18 cellular contexts compared by ENCODE assay signal in the genomic region with DNA sequence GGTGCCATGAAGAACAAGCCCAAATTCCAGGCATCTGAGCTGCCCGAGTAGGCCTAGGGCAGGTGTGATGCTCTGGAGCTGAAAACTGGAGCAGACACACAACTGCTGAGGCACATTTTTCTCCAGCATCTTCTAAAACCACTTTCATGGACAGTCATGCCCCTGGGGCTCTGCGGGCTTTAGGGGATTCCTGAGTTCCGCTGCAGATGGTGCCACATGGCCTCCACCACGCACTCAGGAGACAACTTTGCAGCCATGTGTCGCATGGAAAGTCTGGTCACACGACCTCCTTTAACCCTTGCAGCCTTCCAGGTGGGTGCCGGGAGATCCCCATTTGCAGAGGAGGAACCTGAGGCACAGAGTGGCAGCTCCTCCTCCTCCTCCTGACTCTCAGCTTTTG.
"Had no signal": no experiment of that assay in that cellular context is flagged by ENCODE, and none has a peak within 500 bp of the region (broad histone marks: within the 10 kb centered on the region; RNA-seq: fewer than 3 reads in every experiment).

No MANE protein-coding gene starts in this region.

- DNase-seq: effector CD4-positive, alpha-beta T cell; endodermal cell; erythroblast; foreskin melanocyte; hypothalamus; kidney glomerular epithelial cell; naive thymus-derived CD8-positive, alpha-beta T cell; ovary; stimulated activated CD4-positive, alpha-beta T cell treated with anti-CD3 and anti-CD28 coated beads, Interleukin-4, amount 100 ng/mL, for 1 hour; stimulated activated CD8-positive, alpha-beta memory T cell treated with anti-CD3 and anti-CD28 coated beads, Interleukin-4, amount 100 ng/mL, for 48 hours; stimulated activated naive CD8-positive, alpha-beta T cell treated with anti-CD3 and anti-CD28 coated beads, Interleukin-15, amount 100 ng/mL, for 72 hours; transverse colon had no signal

- H3K27ac ChIP-seq: coronary artery, heart left ventricle, ovary, thoracic aorta, transverse colon had no signal

- H3K9me3 ChIP-seq: heart left ventricle, mucosa of descending colon, ovary, thoracic aorta, transverse colon had no signal

- H3K4me3 ChIP-seq: coronary artery, heart left ventricle, mucosa of descending colon, ovary, thoracic aorta, transverse colon had no signal

- H3K27me3 Mint-ChIP-seq: stimulated activated naive CD8-positive, alpha-beta T cell treated with anti-CD3 and anti-CD28 coated beads, Interleukin-15, amount 100 ng/mL, for 72 hours had no signal

- H3K27ac Mint-ChIP-seq: endodermal cell; naive thymus-derived CD8-positive, alpha-beta T cell; stimulated activated effector memory CD8-positive, alpha-beta T cell treated with anti-CD3 and anti-CD28 coated beads, Interleukin-12 subunit alpha, Interleukin-12 subunit beta, amount 100 ng/mL, for 72 hours; stimulated activated naive CD8-positive, alpha-beta T cell treated with anti-CD3 and anti-CD28 coated beads, Interleukin-15, amount 100 ng/mL, for 72 hours had no signal

- H3K9me3 Mint-ChIP-seq: endodermal cell; naive thymus-derived CD8-positive, alpha-beta T cell; stimulated activated effector memory CD8-positive, alpha-beta T cell treated with anti-CD3 and anti-CD28 coated beads, Interleukin-12 subunit alpha, Interleukin-12 subunit beta, amount 100 ng/mL, for 72 hours; stimulated activated naive CD8-positive, alpha-beta T cell treated with anti-CD3 and anti-CD28 coated beads, Interleukin-15, amount 100 ng/mL, for 72 hours had no signal

- H3K36me3 Mint-ChIP-seq: naive thymus-derived CD8-positive, alpha-beta T cell; stimulated activated effector memory CD8-positive, alpha-beta T cell treated with anti-CD3 and anti-CD28 coated beads, Interleukin-12 subunit alpha, Interleukin-12 subunit beta, amount 100 ng/mL, for 72 hours had no signal

- H3K4me3 Mint-ChIP-seq: endodermal cell; naive thymus-derived CD8-positive, alpha-beta T cell; stimulated activated effector memory CD8-positive, alpha-beta T cell treated with anti-CD3 and anti-CD28 coated beads, Interleukin-12 subunit alpha, Interleukin-12 subunit beta, amount 100 ng/mL, for 72 hours; stimulated activated naive CD8-positive, alpha-beta T cell treated with anti-CD3 and anti-CD28 coated beads, Interleukin-15, amount 100 ng/mL, for 72 hours had no signal

- H3K27me3 ChIP-seq: heart left ventricle, ovary, transverse colon had no signal

- H3K4me1 Mint-ChIP-seq: endodermal cell; stimulated activated effector memory CD8-positive, alpha-beta T cell treated with anti-CD3 and anti-CD28 coated beads, Interleukin-12 subunit alpha, Interleukin-12 subunit beta, amount 100 ng/mL, for 72 hours; stimulated activated naive CD8-positive, alpha-beta T cell treated with anti-CD3 and anti-CD28 coated beads, Interleukin-15, amount 100 ng/mL, for 72 hours had no signal

- H3K36me3 ChIP-seq: heart left ventricle, ovary, thoracic aorta, transverse colon had no signal

- ATAC-seq: heart left ventricle; mucosa of descending colon; naive thymus-derived CD8-positive, alpha-beta T cell; right cardiac atrium; stimulated activated effector memory CD8-positive, alpha-beta T cell treated with anti-CD3 and anti-CD28 coated beads, Interleukin-12 subunit alpha, Interleukin-12 subunit beta, amount 100 ng/mL, for 72 hours; stimulated activated naive CD8-positive, alpha-beta T cell treated with anti-CD3 and anti-CD28 coated beads, Interleukin-15, amount 100 ng/mL, for 72 hours had no signal
